Comparison of ENCODE assay signal across 27 cellular contexts in genomic region chr6:111900731-111901130, GRCh38.
"Had no signal": no experiment of that assay in that cellular context is flagged by ENCODE, and none has a peak within 500 bp of the region (broad histone marks: within the 10 kb centered on the region; RNA-seq: fewer than 3 reads in every experiment).

No MANE protein-coding gene starts in this region.

- H3K27me3 Mint-ChIP-seq: activated CD4-positive, alpha-beta memory T cell treated with anti-CD3 and anti-CD28 coated beads, Interleukin-2, amount 10 ng/mL, durations not matched to agents 7 days and 5 days; activated CD4-positive, alpha-beta T cell treated with anti-CD3 and anti-CD28 coated beads for 36 hours; activated CD4-positive, alpha-beta T cell treated with anti-CD3 and anti-CD28 coated beads, Interleukin-2, amount 10 ng/mL, durations not matched to agents 24 days and 14 days; activated naive CD8-positive, alpha-beta T cell; activated T-cell treated with anti-CD3 and anti-CD28 coated beads, Interleukin-2, amount 50 U/mL, for 24 hours; central memory CD8-positive, alpha-beta T cell; dendritic cell treated with granulocyte-macrophage colony-stimulating factor and Interleukin-4, amounts not matched to agents 40 ng/mL and 50 ng/mL, for 4 days had no signal

- ATAC-seq: activated CD4-positive, alpha-beta T cell treated with anti-CD3 and anti-CD28 coated beads for 36 hours; activated T-cell treated with anti-CD3 and anti-CD28 coated beads, Interleukin-2, amount 50 U/mL, for 72 hours; esophagus mucosa had no signal

- H3K9me3 Mint-ChIP-seq: activated CD4-positive, alpha-beta memory T cell treated with anti-CD3 and anti-CD28 coated beads, Interleukin-2, amount 10 ng/mL, durations not matched to agents 7 days and 5 days; activated CD4-positive, alpha-beta T cell treated with anti-CD3 and anti-CD28 coated beads, Interleukin-2, amount 10 ng/mL, durations not matched to agents 24 days and 14 days; activated T-cell treated with anti-CD3 and anti-CD28 coated beads, Interleukin-2, amount 50 U/mL, for 24 hours; activated T-cell treated with anti-CD3 and anti-CD28 coated beads, Interleukin-2, amount 50 U/mL, for 72 hours; central memory CD8-positive, alpha-beta T cell; dendritic cell treated with granulocyte-macrophage colony-stimulating factor and Interleukin-4, amounts not matched to agents 40 ng/mL and 50 ng/mL, for 4 days; endodermal cell had no signal

- H3K4me3 Mint-ChIP-seq: activated CD4-positive, alpha-beta memory T cell treated with anti-CD3 and anti-CD28 coated beads, Interleukin-2, amount 10 ng/mL, durations not matched to agents 7 days and 5 days; activated CD4-positive, alpha-beta T cell treated with anti-CD3 and anti-CD28 coated beads for 36 hours; activated CD4-positive, alpha-beta T cell treated with anti-CD3 and anti-CD28 coated beads, Interleukin-2, amount 10 ng/mL, durations not matched to agents 24 days and 14 days; activated naive CD8-positive, alpha-beta T cell; activated T-cell treated with anti-CD3 and anti-CD28 coated beads, Interleukin-2, amount 50 U/mL, for 24 hours; activated T-cell treated with anti-CD3 and anti-CD28 coated beads, Interleukin-2, amount 50 U/mL, for 72 hours; central memory CD8-positive, alpha-beta T cell; dendritic cell treated with granulocyte-macrophage colony-stimulating factor and Interleukin-4, amounts not matched to agents 40 ng/mL and 50 ng/mL, for 4 days; endodermal cell had no signal

- DNase-seq: activated CD4-positive, alpha-beta memory T cell treated with anti-CD3 and anti-CD28 coated beads, Interleukin-2, amount 10 ng/mL, durations not matched to agents 7 days and 5 days; activated CD4-positive, alpha-beta T cell treated with anti-CD3 and anti-CD28 coated beads for 36 hours; activated CD4-positive, alpha-beta T cell treated with anti-CD3 and anti-CD28 coated beads, Interleukin-2, amount 10 ng/mL, durations not matched to agents 24 days and 14 days; activated CD4-positive, alpha-beta T cell treated with anti-CD3 and anti-CD28 coated beads, Interleukin-2, amount 50 U/mL, for 4 hours; activated CD4-positive, CD25-positive, alpha-beta regulatory T cell; activated CD4-positive, CD25-positive, alpha-beta regulatory T cell treated with anti-CD3 and anti-CD28 coated beads, Interleukin-2, amount 50 U/mL, for 72 hours; activated CD8-positive, alpha-beta memory T cell treated with anti-CD3 and anti-CD28 coated beads, Interleukin-2, amount 50 U/mL, for 48 hours; activated gamma-delta T cell treated with Interleukin-2 at 50 U/mL for 16 hours; activated naive CD4-positive, alpha-beta T cell treated with anti-CD3 and anti-CD28 coated beads, Interleukin-2, amount 50 U/mL, for 16 hours; activated naive CD4-positive, alpha-beta T cell treated with Interleukin-2 at 50 U/mL for 16 hours; activated T-cell treated with anti-CD3 and anti-CD28 coated beads for 4 hours; activated T-cell treated with anti-CD3 and anti-CD28 coated beads, Interleukin-2, amount 50 U/mL, for 24 hours; activated T-cell treated with anti-CD3 and anti-CD28 coated beads, Interleukin-2, amount 50 U/mL, for 72 hours; amniotic stem cell; anterior cingulate cortex; brain microvascular endothelial cell; dorsolateral prefrontal cortex; effector memory CD4-positive, alpha-beta T cell; endodermal cell; foreskin fibroblast; head of caudate nucleus; T-helper 2 cell had no signal

- H3K4me1 Mint-ChIP-seq: activated CD4-positive, alpha-beta memory T cell treated with anti-CD3 and anti-CD28 coated beads, Interleukin-2, amount 10 ng/mL, durations not matched to agents 7 days and 5 days; activated CD4-positive, alpha-beta T cell treated with anti-CD3 and anti-CD28 coated beads for 36 hours; activated CD4-positive, alpha-beta T cell treated with anti-CD3 and anti-CD28 coated beads, Interleukin-2, amount 10 ng/mL, durations not matched to agents 24 days and 14 days; central memory CD8-positive, alpha-beta T cell had no signal

- H3K36me3 ChIP-seq: brain microvascular endothelial cell had no signal

- H3K27ac Mint-ChIP-seq: activated CD4-positive, alpha-beta memory T cell treated with anti-CD3 and anti-CD28 coated beads, Interleukin-2, amount 10 ng/mL, durations not matched to agents 7 days and 5 days; activated CD4-positive, alpha-beta T cell treated with anti-CD3 and anti-CD28 coated beads for 36 hours; activated CD4-positive, alpha-beta T cell treated with anti-CD3 and anti-CD28 coated beads, Interleukin-2, amount 10 ng/mL, durations not matched to agents 24 days and 14 days; activated naive CD8-positive, alpha-beta T cell; activated T-cell treated with anti-CD3 and anti-CD28 coated beads, Interleukin-2, amount 50 U/mL, for 24 hours; activated T-cell treated with anti-CD3 and anti-CD28 coated beads, Interleukin-2, amount 50 U/mL, for 72 hours; dendritic cell treated with granulocyte-macrophage colony-stimulating factor and Interleukin-4, amounts not matched to agents 40 ng/mL and 50 ng/mL, for 4 days; endodermal cell had no signal

- H3K4me3 ChIP-seq: coronary artery, dorsolateral prefrontal cortex had no signal

- H3K27ac ChIP-seq: brain microvascular endothelial cell, coronary artery, dorsolateral prefrontal cortex had no signal

- H3K27me3 ChIP-seq: brain microvascular endothelial cell, dorsolateral prefrontal cortex had no signal

- H3K36me3 Mint-ChIP-seq: activated naive CD8-positive, alpha-beta T cell had no signal
